In the genomic region with DNA sequence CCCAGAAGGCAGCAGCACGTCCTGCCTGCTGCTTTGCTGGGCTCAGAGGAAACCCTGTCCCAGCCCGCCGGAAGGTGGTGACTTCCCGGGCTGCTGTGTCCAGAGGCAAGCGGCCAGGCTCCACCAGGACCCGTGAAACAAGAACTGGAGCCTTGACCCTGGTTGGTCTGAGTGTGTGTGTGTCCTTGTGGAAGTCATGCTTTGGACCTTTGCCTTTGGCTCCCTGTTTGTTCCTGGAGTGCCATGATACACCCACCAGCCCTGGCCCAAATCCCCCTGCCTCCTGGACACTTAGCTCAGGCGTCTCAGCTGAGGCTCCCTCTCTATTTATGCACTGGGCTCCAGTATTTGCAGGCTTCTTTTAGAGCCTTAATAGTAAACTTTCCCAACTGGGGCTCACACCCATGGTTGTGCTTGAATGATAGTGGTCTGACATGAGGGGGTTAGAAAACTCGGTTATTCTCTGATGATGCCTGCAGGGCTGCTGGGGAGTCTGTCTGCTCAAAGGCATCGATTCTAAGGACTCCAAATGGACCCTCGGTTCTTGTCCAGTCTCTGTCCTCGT, we compare ENCODE assay signal across 1 cellular context.
TF ChIP-seq lines count a peak whose summit lies in the region.

No MANE protein-coding gene starts in this region.

TF ChIP-seq in HepG2, 621 proteins besides CTCF, POLR2A, EP300 and RAD21 (continued from another document and continues in another):
- no peak for TF ChIP-seq NONO (IDR thresholded peaks at IDR 0.05)
- TF ChIP-seq NONO (CRISPR knock-in tag; conservative IDR thresholded peaks at IDR 0.05), result no peak
- no peak for TF ChIP-seq ZBTB46 (CRISPR knock-in tag; IDR thresholded peaks at IDR 0.05; ENCODE audit: borderline replicate concordance)
- TF ChIP-seq ZBTB26 (CRISPR knock-in tag; IDR thresholded peaks at IDR 0.05; ENCODE audit: borderline replicate concordance), result no peak
- TF ChIP-seq SOX5 (CRISPR knock-in tag; IDR thresholded peaks at IDR 0.05; ENCODE audit: borderline replicate concordance), result peak; percentile 22; the same call in 1 of the 2 replicates
- TF ChIP-seq, protein P1, sequence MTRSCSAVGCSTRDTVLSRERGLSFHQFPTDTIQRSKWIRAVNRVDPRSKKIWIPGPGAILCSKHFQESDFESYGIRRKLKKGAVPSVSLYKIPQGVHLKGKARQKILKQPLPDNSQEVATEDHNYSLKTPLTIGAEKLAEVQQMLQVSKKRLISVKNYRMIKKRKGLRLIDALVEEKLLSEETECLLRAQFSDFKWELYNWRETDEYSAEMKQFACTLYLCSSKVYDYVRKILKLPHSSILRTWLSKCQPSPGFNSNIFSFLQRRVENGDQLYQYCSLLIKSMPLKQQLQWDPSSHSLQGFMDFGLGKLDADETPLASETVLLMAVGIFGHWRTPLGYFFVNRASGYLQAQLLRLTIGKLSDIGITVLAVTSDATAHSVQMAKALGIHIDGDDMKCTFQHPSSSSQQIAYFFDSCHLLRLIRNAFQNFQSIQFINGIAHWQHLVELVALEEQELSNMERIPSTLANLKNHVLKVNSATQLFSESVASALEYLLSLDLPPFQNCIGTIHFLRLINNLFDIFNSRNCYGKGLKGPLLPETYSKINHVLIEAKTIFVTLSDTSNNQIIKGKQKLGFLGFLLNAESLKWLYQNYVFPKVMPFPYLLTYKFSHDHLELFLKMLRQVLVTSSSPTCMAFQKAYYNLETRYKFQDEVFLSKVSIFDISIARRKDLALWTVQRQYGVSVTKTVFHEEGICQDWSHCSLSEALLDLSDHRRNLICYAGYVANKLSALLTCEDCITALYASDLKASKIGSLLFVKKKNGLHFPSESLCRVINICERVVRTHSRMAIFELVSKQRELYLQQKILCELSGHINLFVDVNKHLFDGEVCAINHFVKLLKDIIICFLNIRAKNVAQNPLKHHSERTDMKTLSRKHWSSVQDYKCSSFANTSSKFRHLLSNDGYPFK (CRISPR knock-in tag; IDR thresholded peaks at IDR 0.05; ENCODE audit: borderline replicate concordance), result no peak; the same call in 1 of the 2 replicates
- TF ChIP-seq NR2C2 (CRISPR knock-in tag; IDR thresholded peaks at IDR 0.05; ENCODE audit: borderline replicate concordance), result peak; percentile 11; the same call in 1 of the 2 replicates
- TF ChIP-seq PRMT3 (CRISPR knock-in tag; IDR thresholded peaks at IDR 0.05; ENCODE audit: borderline replicate concordance, low read depth), result no peak
- TF ChIP-seq, protein P2, sequence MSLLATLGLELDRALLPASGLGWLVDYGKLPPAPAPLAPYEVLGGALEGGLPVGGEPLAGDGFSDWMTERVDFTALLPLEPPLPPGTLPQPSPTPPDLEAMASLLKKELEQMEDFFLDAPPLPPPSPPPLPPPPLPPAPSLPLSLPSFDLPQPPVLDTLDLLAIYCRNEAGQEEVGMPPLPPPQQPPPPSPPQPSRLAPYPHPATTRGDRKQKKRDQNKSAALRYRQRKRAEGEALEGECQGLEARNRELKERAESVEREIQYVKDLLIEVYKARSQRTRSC (CRISPR knock-in tag; IDR thresholded peaks at IDR 0.05; ENCODE audit: low read depth), result no peak
- TF ChIP-seq, protein P3, sequence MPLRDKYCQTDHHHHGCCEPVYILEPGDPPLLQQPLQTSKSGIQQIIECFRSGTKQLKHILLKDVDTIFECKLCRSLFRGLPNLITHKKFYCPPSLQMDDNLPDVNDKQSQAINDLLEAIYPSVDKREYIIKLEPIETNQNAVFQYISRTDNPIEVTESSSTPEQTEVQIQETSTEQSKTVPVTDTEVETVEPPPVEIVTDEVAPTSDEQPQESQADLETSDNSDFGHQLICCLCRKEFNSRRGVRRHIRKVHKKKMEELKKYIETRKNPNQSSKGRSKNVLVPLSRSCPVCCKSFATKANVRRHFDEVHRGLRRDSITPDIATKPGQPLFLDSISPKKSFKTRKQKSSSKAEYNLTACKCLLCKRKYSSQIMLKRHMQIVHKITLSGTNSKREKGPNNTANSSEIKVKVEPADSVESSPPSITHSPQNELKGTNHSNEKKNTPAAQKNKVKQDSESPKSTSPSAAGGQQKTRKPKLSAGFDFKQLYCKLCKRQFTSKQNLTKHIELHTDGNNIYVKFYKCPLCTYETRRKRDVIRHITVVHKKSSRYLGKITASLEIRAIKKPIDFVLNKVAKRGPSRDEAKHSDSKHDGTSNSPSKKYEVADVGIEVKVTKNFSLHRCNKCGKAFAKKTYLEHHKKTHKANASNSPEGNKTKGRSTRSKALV (CRISPR knock-in tag; IDR thresholded peaks at IDR 0.05), result 0 out of 2 replicates have a peak, but pooled peaks have one; percentile 52
- TF ChIP-seq KMT2A (CRISPR knock-in tag; IDR thresholded peaks at IDR 0.05), result peak; percentile 22; the same call in 1 of the 2 replicates
- TF ChIP-seq FOXO1 (CRISPR knock-in tag; IDR thresholded peaks at IDR 0.05), result 0 out of 2 replicates have a peak, but pooled peaks have one; percentile 21
- TF ChIP-seq ELF3 (CRISPR knock-in tag; IDR thresholded peaks at IDR 0.05), result peak; percentile 14; the same call in 1 of the 2 replicates
- no peak for TF ChIP-seq SMARCC2 (IDR thresholded peaks at IDR 0.05)
- TF ChIP-seq BHLHE40 (IDR thresholded peaks at IDR 0.05; ENCODE audit: low read length), result no peak
- TF ChIP-seq ZNF317 (CRISPR knock-in tag; IDR thresholded peaks at IDR 0.05), result peak; percentile 62
- TF ChIP-seq RNF2 (conservative IDR thresholded peaks at IDR 0.05; ENCODE audit: low read depth), result no peak
- TF ChIP-seq, protein P4, sequence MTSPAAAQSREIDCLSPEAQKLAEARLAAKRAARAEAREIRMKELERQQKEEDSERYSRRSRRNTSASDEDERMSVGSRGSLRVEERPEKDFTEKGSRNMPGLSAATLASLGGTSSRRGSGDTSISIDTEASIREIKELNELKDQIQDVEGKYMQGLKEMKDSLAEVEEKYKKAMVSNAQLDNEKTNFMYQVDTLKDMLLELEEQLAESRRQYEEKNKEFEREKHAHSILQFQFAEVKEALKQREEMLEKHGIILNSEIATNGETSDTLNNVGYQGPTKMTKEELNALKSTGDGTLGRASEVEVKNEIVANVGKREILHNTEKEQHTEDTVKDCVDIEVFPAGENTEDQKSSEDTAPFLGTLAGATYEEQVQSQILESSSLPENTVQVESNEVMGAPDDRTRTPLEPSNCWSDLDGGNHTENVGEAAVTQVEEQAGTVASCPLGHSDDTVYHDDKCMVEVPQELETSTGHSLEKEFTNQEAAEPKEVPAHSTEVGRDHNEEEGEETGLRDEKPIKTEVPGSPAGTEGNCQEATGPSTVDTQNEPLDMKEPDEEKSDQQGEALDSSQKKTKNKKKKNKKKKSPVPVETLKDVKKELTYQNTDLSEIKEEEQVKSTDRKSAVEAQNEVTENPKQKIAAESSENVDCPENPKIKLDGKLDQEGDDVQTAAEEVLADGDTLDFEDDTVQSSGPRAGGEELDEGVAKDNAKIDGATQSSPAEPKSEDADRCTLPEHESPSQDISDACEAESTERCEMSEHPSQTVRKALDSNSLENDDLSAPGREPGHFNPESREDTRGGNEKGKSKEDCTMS (CRISPR knock-in tag; conservative IDR thresholded peaks at IDR 0.05), result no peak
- TF ChIP-seq ZNF292 (CRISPR knock-in tag; IDR thresholded peaks at IDR 0.05; ENCODE audit: borderline replicate concordance, low read depth), result peak; percentile 52; the same call in 1 of the 2 replicates
- TF ChIP-seq ZNF556 (CRISPR knock-in tag; IDR thresholded peaks at IDR 0.05; ENCODE audit: borderline replicate concordance), result 0 out of 2 replicates have a peak, but pooled peaks have one; percentile 13
- no peak for TF ChIP-seq TBP (CRISPR knock-in tag; IDR thresholded peaks at IDR 0.05)
- TF ChIP-seq PRDM4 (CRISPR knock-in tag; IDR thresholded peaks at IDR 0.05; ENCODE audit: borderline replicate concordance), result no peak
- TF ChIP-seq KDM3A (CRISPR knock-in tag; IDR thresholded peaks at IDR 0.05; ENCODE audit: low read depth), result 0 out of 2 replicates have a peak, but pooled peaks have one; percentile 40
- peak; percentile 72 for TF ChIP-seq MED1 (CRISPR knock-in tag; IDR thresholded peaks at IDR 0.05)
- 0 out of 2 replicates have a peak, but pooled peaks have one; percentile 37 for TF ChIP-seq ZFAT (CRISPR knock-in tag; conservative IDR thresholded peaks at IDR 0.05)
- TF ChIP-seq POLR2G (IDR thresholded peaks at IDR 0.05; ENCODE audit: low read depth, low read length), result peak; percentile 32; the same call in 1 of the 2 replicates
- TF ChIP-seq, protein P5, sequence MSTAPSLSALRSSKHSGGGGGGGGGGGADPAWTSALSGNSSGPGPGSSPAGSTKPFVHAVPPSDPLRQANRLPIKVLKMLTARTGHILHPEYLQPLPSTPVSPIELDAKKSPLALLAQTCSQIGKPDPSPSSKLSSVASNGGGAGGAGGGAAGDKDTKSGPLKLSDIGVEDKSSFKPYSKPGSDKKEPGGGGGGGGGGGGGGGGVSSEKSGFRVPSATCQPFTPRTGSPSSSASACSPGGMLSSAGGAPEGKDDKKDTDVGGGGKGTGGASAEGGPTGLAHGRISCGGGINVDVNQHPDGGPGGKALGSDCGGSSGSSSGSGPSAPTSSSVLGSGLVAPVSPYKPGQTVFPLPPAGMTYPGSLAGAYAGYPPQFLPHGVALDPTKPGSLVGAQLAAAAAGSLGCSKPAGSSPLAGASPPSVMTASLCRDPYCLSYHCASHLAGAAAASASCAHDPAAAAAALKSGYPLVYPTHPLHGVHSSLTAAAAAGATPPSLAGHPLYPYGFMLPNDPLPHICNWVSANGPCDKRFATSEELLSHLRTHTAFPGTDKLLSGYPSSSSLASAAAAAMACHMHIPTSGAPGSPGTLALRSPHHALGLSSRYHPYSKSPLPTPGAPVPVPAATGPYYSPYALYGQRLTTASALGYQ (CRISPR knock-in tag; IDR thresholded peaks at IDR 0.05), result 0 out of 2 replicates have a peak, but pooled peaks have one; percentile 19
